8 cellular contexts compared by ENCODE assay signal in the genomic region with DNA sequence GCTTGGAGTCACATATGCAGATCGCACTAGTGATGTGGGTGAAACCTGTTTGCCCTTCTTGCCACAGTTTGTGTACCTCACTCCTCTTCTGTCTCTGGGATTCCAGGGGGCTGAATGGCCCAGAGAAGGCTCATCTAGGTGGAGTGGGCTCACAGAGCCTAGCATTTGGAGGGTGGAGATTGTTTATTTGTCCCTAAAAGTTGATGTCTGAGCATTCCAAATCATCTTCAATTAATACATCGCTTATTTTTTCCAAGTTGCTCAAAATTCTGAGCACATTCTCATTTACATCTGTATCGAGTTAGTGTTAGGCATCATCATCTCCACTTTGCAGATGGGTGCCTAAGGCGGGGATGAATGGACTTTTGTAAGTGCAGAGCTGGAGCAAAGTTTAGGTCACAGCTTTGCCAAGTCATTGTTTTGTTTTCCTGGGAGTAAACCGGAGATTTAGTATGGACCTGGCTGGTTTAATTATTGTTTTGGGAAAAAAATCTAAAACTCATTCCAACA. TPM values are rescaled to one million over a fixed set of nuclear protein-coding genes. Genes with fewer than 3 reads are reported as not detected.
A peak's percentile ranks its signal among the peaks of the same experiment; 100 is the strongest.
DNase-seq lines count a peak whose midpoint lies in the region; ATAC-seq and TF ChIP-seq lines count a peak whose summit lies in the region.

No MANE protein-coding gene starts in this region.

- DNase-seq in EL = peak; percentile 73
- peak; percentile 85 for DNase-seq in fibroblast of villous mesenchyme (ENCODE audit: low read depth)
- peak; percentile 79 for DNase-seq in renal cortical epithelial cell (ENCODE audit: low read depth)
- DNase-seq in GM19240 (ENCODE audit: insufficient read length, low spot score) = no peak
- no peak for DNase-seq in stimulated activated CD8-positive, alpha-beta memory T cell treated with anti-CD3 and anti-CD28 coated beads, Interleukin-4, amount 100 ng/mL, for 48 hours
- no peak for DNase-seq in NCI-H187 (lab: John Stamatoyannopoulos, UW)
- DNase-seq in SHP77 (lab: John Stamatoyannopoulos, UW) = no peak

- peak; percentile 19 for ATAC-seq in SK-N-SH treated with all-trans-retinoic acid at 6 μM for 48 hours

- H3K4me3 ChIP-seq in fibroblast of villous mesenchyme (ENCODE audit: low read depth, low read length) = peak overlapping the region; percentile 88

- no peak for TF ChIP-seq CTCF in fibroblast of villous mesenchyme (IDR thresholded peaks at IDR 0.05; ENCODE audit: insufficient read depth, low read depth, low read length)

TF ChIP-seq in SK-N-SH treated with all-trans-retinoic acid at 6 μM for 48 hours, 23 proteins besides CTCF, POLR2A, EP300 and RAD21:
- TF ChIP-seq ZFP3 (CRISPR knock-in tag; IDR thresholded peaks at IDR 0.05) (no peak), GLIS3 (CRISPR knock-in tag; IDR thresholded peaks at IDR 0.05) (no peak), TOX (CRISPR knock-in tag; IDR thresholded peaks at IDR 0.05; ENCODE audit: borderline replicate concordance) (no peak), ARNTL (CRISPR knock-in tag; IDR thresholded peaks at IDR 0.05; ENCODE audit: borderline replicate concordance, low read depth) (no peak)
- TF ChIP-seq, protein P1, sequence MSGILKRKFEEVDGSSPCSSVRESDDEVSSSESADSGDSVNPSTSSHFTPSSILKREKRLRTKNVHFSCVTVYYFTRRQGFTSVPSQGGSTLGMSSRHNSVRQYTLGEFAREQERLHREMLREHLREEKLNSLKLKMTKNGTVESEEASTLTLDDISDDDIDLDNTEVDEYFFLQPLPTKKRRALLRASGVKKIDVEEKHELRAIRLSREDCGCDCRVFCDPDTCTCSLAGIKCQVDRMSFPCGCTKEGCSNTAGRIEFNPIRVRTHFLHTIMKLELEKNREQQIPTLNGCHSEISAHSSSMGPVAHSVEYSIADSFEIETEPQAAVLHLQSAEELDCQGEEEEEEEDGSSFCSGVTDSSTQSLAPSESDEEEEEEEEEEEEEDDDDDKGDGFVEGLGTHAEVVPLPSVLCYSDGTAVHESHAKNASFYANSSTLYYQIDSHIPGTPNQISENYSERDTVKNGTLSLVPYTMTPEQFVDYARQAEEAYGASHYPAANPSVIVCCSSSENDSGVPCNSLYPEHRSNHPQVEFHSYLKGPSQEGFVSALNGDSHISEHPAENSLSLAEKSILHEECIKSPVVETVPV (CRISPR knock-in tag; IDR thresholded peaks at IDR 0.05) = no peak

RNA-seq across cellular contexts. Expression of gene ABL1, which starts 2.0 kb away (rescaled TPM):
- total RNA-seq in fibroblast of villous mesenchyme = 57.4 and 61.2 TPM in 2 replicates
- total RNA-seq in renal cortical epithelial cell = 42.4 and 94.1 TPM in 2 replicates

RNA-seq across cellular contexts. Expression of gene QRFP, which starts 59.6 kb away (rescaled TPM):
- total RNA-seq in fibroblast of villous mesenchyme (not detected in 2 replicates), renal cortical epithelial cell (not detected in 2 replicates)

Comparison
In these comparisons a context has a peak if more than half of its experiments do, and no peak if none do; other contexts are left out.
1. DNase-seq: peak in EL (single experiment), fibroblast of villous mesenchyme (single experiment) and renal cortical epithelial cell (single experiment); none in GM19240 (single experiment), stimulated activated CD8-positive, alpha-beta memory T cell treated with anti-CD3 and anti-CD28 coated beads, Interleukin-4, amount 100 ng/mL, for 48 hours (single experiment), NCI-H187 (0 of 2) and SHP77 (0 of 2).